In genomic region chr7:28854750-28855074, GRCh38 we compare ENCODE assay signal across 13 cellular contexts.
DNase-seq lines count a peak whose midpoint lies in the region; ATAC-seq, FAIRE-seq and TF ChIP-seq lines count a peak whose summit lies in the region.
"Had no signal": no experiment of that assay in that cellular context is flagged by ENCODE, and none has a peak within 500 bp of the region (broad histone marks: within the 10 kb centered on the region; RNA-seq: fewer than 3 reads in every experiment).

No MANE protein-coding gene starts in this region.

- DNase-seq in stimulated activated naive CD8-positive, alpha-beta T cell treated with anti-CD3 and anti-CD28 coated beads, Interleukin-15, Interleukin-2, amounts not matched to agents 100 U/mL and 50 U/mL, for 24 hours = no peak
- DNase-seq in WTC11 (ENCODE audit: low spot score) (no peak), keratinocyte (ENCODE audit: low read depth, low spot score) (no peak), HuH-7 (ENCODE audit: low spot score) (no peak), AG08395 (ENCODE audit: low spot score) (no peak)
- DNase-seq: NCI-H2029 treated with DMSO at 0.1 percent for 48 hours had no signal

- H3K27ac ChIP-seq in keratinocyte (ENCODE audit: control insufficient read depth, insufficient read depth, low read length) = no peak overlapping the region
- H3K27ac ChIP-seq: ascending aorta; BLaER1 treated with 17β-estradiol and CSF1 and Interleukin-3, amounts not matched to agents 10 nM and 100 nM; spleen had no signal

- CTCF ChIA-PET in WTC11 (lab: Charles Lee) = interaction anchor here (0.6 to 0.7 kb wide), 4 partner anchors 15 to 373 kb away, joined by 3 to 5 read pairs (median 4); no protein-coding TSS in a partner anchor

- no peaks in the 10 kb centered on the region for H3K36me3 ChIP-seq in keratinocyte (ENCODE audit: control insufficient read depth in 2 of 2, extremely low read depth in 1 of 2, insufficient read depth in 2 of 2, low read length in 2 of 2)
- H3K36me3 ChIP-seq: ascending aorta; BLaER1 treated with 17β-estradiol and CSF1 and Interleukin-3, amounts not matched to agents 10 nM and 100 nM; spleen had no signal

- H3K9ac ChIP-seq in keratinocyte (ENCODE audit: control insufficient read depth, extremely low read depth, insufficient read depth, low read length) = no peak overlapping the region

- no peaks in the 10 kb centered on the region for H3K9me3 ChIP-seq in keratinocyte (ENCODE audit: control insufficient read depth, low read depth, low read length)
- H3K9me3 ChIP-seq: ascending aorta; BLaER1 treated with 17β-estradiol and CSF1 and Interleukin-3, amounts not matched to agents 10 nM and 100 nM; spleen had no signal

- H3K27me3 Mint-ChIP-seq in stimulated activated naive CD8-positive, alpha-beta T cell treated with anti-CD3 and anti-CD28 coated beads, Interleukin-15, Interleukin-2, amounts not matched to agents 100 ng/mL and 50 ng/mL, for 24 hours = peaks cover 63% of the 10 kb centered on the region
- H3K27me3 Mint-ChIP-seq in WTC11 (ENCODE audit: low read depth) = peaks cover 18% of the 10 kb centered on the region

- H3K79me2 ChIP-seq in keratinocyte (ENCODE audit: control insufficient read depth, insufficient read depth, low read length) = no peaks in the 10 kb centered on the region

- H4K20me1 ChIP-seq in keratinocyte (ENCODE audit: control insufficient read depth, extremely low read depth, insufficient read depth, low read length) = no peaks in the 10 kb centered on the region
- H4K20me1 ChIP-seq: BLaER1 treated with 17β-estradiol and CSF1 and Interleukin-3, amounts not matched to agents 10 nM and 100 nM had no signal

- peaks cover 33% of the 10 kb centered on the region for H3K4me1 ChIP-seq in keratinocyte (ENCODE audit: control insufficient read depth, extremely low read depth, insufficient read depth, low read length)

- no peak overlapping the region for H3K4me3 ChIP-seq in keratinocyte (ENCODE audit: control insufficient read depth in 2 of 3, extremely low read depth in 1 of 3, insufficient read depth in 2 of 3, low read depth in 1 of 3, low read length in 3 of 3)

- peak overlapping the region; percentile 60 for H3K4me3 Mint-ChIP-seq in stimulated activated naive CD8-positive, alpha-beta T cell treated with anti-CD3 and anti-CD28 coated beads, Interleukin-15, Interleukin-2, amounts not matched to agents 100 ng/mL and 50 ng/mL, for 24 hours
- H3K4me3 Mint-ChIP-seq in WTC11 = peak overlapping the region; percentile 78

- H3K4me1 Mint-ChIP-seq in stimulated activated naive CD8-positive, alpha-beta T cell treated with anti-CD3 and anti-CD28 coated beads, Interleukin-15, Interleukin-2, amounts not matched to agents 100 ng/mL and 50 ng/mL, for 24 hours (ENCODE audit: low read depth) = peaks cover 7% of the 10 kb centered on the region
- peaks cover 11% of the 10 kb centered on the region for H3K4me1 Mint-ChIP-seq in WTC11

- H3K27me3 ChIP-seq in keratinocyte (ENCODE audit: control insufficient read depth, extremely low read depth, insufficient read depth, low read length) = peaks cover 18% of the 10 kb centered on the region
- H3K27me3 ChIP-seq: ascending aorta had no signal

- no peak for ATAC-seq in stimulated activated naive CD8-positive, alpha-beta T cell treated with anti-CD3 and anti-CD28 coated beads, Interleukin-15, Interleukin-2, amounts not matched to agents 100 U/mL and 50 U/mL, for 24 hours
- no peak for ATAC-seq in WTC11
- no peak for ATAC-seq in HG03039 (IDR thresholded peaks at IDR 0.05; ENCODE audit: unreplicated experiment)
- ATAC-seq in activated CD4-positive, CD25-positive, alpha-beta regulatory T cell treated with anti-CD3 and anti-CD28 coated beads, Interleukin-2, amount 50 U/mL, for 24 hours = no peak

- POLR2A ChIA-PET in WTC11 (lab: Charles Lee) = no interaction called here

- no peak overlapping the region for H2AFZ ChIP-seq in keratinocyte (ENCODE audit: control insufficient read depth, low read length)

- no peaks in the 10 kb centered on the region for H3K9me3 Mint-ChIP-seq in stimulated activated naive CD8-positive, alpha-beta T cell treated with anti-CD3 and anti-CD28 coated beads, Interleukin-15, Interleukin-2, amounts not matched to agents 100 ng/mL and 50 ng/mL, for 24 hours
- H3K9me3 Mint-ChIP-seq in WTC11 = no peaks in the 10 kb centered on the region

- H3K36me3 Mint-ChIP-seq in stimulated activated naive CD8-positive, alpha-beta T cell treated with anti-CD3 and anti-CD28 coated beads, Interleukin-15, Interleukin-2, amounts not matched to agents 100 ng/mL and 50 ng/mL, for 24 hours (ENCODE audit: low read depth) = no peaks in the 10 kb centered on the region
- no peaks in the 10 kb centered on the region for H3K36me3 Mint-ChIP-seq in WTC11

- peak overlapping the region; percentile 86 for H3K4me2 ChIP-seq in keratinocyte (ENCODE audit: control insufficient read depth, extremely low read depth, insufficient read depth, low read depth, low read length)

- no peak for FAIRE-seq in keratinocyte (lab: Jason Lieb, UNC)
- FAIRE-seq: TTC549 had no signal

- no peaks in the 10 kb centered on the region for H3K9me1 ChIP-seq in keratinocyte (ENCODE audit: control insufficient read depth, extremely low read depth, insufficient read depth, low read length)

- H3K27ac Mint-ChIP-seq in stimulated activated naive CD8-positive, alpha-beta T cell treated with anti-CD3 and anti-CD28 coated beads, Interleukin-15, Interleukin-2, amounts not matched to agents 100 ng/mL and 50 ng/mL, for 24 hours = peak overlapping the region; percentile 36
- H3K27ac Mint-ChIP-seq in WTC11 = no peak overlapping the region

- TF ChIP-seq CTCF in WTC11 (IDR thresholded peaks at IDR 0.05) = no peak
- no peak for TF ChIP-seq CTCF in keratinocyte (optimal IDR thresholded peaks at IDR 0.05 in 1 of 3, IDR thresholded peaks at IDR 0.05 in 1 of 3, conservative IDR thresholded peaks at IDR 0.05 in 1 of 3; ENCODE audit: extremely low read depth in 1 of 3, insufficient read depth in 2 of 3, low read length in 3 of 3)

- dilution Hi-C loops in keratinocyte (cut with MboI; ENCODE audit: extremely low pct_ligation_motif_present, low sequenced_read_pairs) = no loop called here

TF ChIP-seq in WTC11, 78 proteins besides CTCF, POLR2A, EP300 and RAD21:
- TF ChIP-seq IRF1 (CRISPR knock-in tag; IDR thresholded peaks at IDR 0.05) = no peak
- TF ChIP-seq ETV6 (CRISPR knock-in tag; IDR thresholded peaks at IDR 0.05) = no peak
- TF ChIP-seq ZNF423 (CRISPR knock-in tag; IDR thresholded peaks at IDR 0.05) = no peak
- TF ChIP-seq ATF1 (CRISPR knock-in tag; IDR thresholded peaks at IDR 0.05) = no peak
